ENCODE assay signal across 11 cellular contexts in genomic region chr2:131529864-131530445, GRCh38. TPM values are rescaled to one million over a fixed set of nuclear protein-coding genes. Genes with fewer than 3 reads are reported as not detected.
DNase-seq lines count a peak whose midpoint lies in the region; ATAC-seq and TF ChIP-seq lines count a peak whose summit lies in the region.
"Not testable (repeated sequence)": the region's sequence is repeated elsewhere in the genome, so short reads cannot be mapped to it uniquely, and the experiment has no call there.
"Had no signal": no experiment of that assay in that cellular context is flagged by ENCODE, and none has a peak within 500 bp of the region (broad histone marks: within the 10 kb centered on the region; RNA-seq: fewer than 3 reads in every experiment).

No MANE protein-coding gene starts in this region.

- H3K27me3 ChIP-seq in CD4-positive, alpha-beta T cell (ENCODE audit: control insufficient read depth, insufficient read depth, low read length); MM.1S (replicated peaks; ENCODE audit: insufficient read depth, low read length); sigmoid colon: not testable (repeated sequence)

- not testable (repeated sequence) for H3K27ac ChIP-seq in CD4-positive, alpha-beta T cell (ENCODE audit: low read depth, low read length); sigmoid colon
- peak overlapping the region; percentile 31; the same call in 1 of the 2 replicates for H3K27ac ChIP-seq in MM.1S (ENCODE audit: low read length)

- H3K9me2 ChIP-seq in MM.1S (replicated peaks; ENCODE audit: insufficient read depth, low read length), result not testable (repeated sequence)

- not testable (repeated sequence) for H3K9me3 Mint-ChIP-seq in CD4-positive, alpha-beta T cell; natural killer cell treated with Interleukin-12 subunit alpha and Interleukin-12 subunit beta and Interleukin-15 and Interleukin-18, amount 100 ng/mL, for 72 hours

- not testable (repeated sequence) for TF ChIP-seq POLR2A in sigmoid colon (IDR thresholded peaks at IDR 0.05)

- H3K4me3 ChIP-seq in MM.1S (ENCODE audit: low read length); sigmoid colon: not testable (repeated sequence)

- peaks cover 12% of the 10 kb centered on the region for H3K4me1 ChIP-seq in MM.1S (ENCODE audit: low read length)
- peaks cover 0 to 13% (median 4%) of the 10 kb centered on the region in 4 donors for H3K4me1 ChIP-seq in sigmoid colon

- H3K27ac Mint-ChIP-seq in CD4-positive, alpha-beta T cell; natural killer cell treated with Interleukin-12 subunit alpha and Interleukin-12 subunit beta and Interleukin-15 and Interleukin-18, amount 100 ng/mL, for 72 hours: not testable (repeated sequence)

- WGBS in sigmoid colon, 2 donors, result 91 to 98% methylated on average over 5 of the region's 5 CpGs

- H3K36me3 Mint-ChIP-seq in CD4-positive, alpha-beta T cell (ENCODE audit: low read depth); natural killer cell treated with Interleukin-12 subunit alpha and Interleukin-12 subunit beta and Interleukin-15 and Interleukin-18, amount 100 ng/mL, for 72 hours: not testable (repeated sequence)

- H3K27me3 Mint-ChIP-seq in CD4-positive, alpha-beta T cell; natural killer cell treated with Interleukin-12 subunit alpha and Interleukin-12 subunit beta and Interleukin-15 and Interleukin-18, amount 100 ng/mL, for 72 hours: not testable (repeated sequence)

- H3K4me1 Mint-ChIP-seq in CD4-positive, alpha-beta T cell (ENCODE audit: low read depth), result not testable (repeated sequence)
- peaks cover 14 to 16% of the 10 kb centered on the region in 2 donors for H3K4me1 Mint-ChIP-seq in natural killer cell treated with Interleukin-12 subunit alpha and Interleukin-12 subunit beta and Interleukin-15 and Interleukin-18, amount 100 ng/mL, for 72 hours (ENCODE audit: low read depth in 2 of 2)

- H3K4me3 Mint-ChIP-seq in CD4-positive, alpha-beta T cell, result peak overlapping the region; percentile 76
- peak overlapping the region; percentile 72 for H3K4me3 Mint-ChIP-seq in natural killer cell treated with Interleukin-12 subunit alpha and Interleukin-12 subunit beta and Interleukin-15 and Interleukin-18, amount 100 ng/mL, for 72 hours

- H4K20me1 ChIP-seq in MM.1S (ENCODE audit: insufficient read depth, low read length), result not testable (repeated sequence)

- not testable (repeated sequence) for H3F3A ChIP-seq in MM.1S (ENCODE audit: insufficient read depth, low read length)

- POLR2A ChIA-PET in CD4-positive, alpha-beta T cell (lab: Charles Lee), result not testable (repeated sequence)

- ATAC-seq in CD4-positive, alpha-beta T cell (ENCODE audit: poor library complexity); natural killer cell treated with Interleukin-12 subunit alpha and Interleukin-12 subunit beta and Interleukin-15 and Interleukin-18, amount 100 ng/mL, for 72 hours: not testable (repeated sequence)
- peak; percentile 1 for ATAC-seq in GM19395 (IDR thresholded peaks at IDR 0.05; ENCODE audit: unreplicated experiment)

- TF ChIP-seq CTCF in CD4-positive, alpha-beta T cell (IDR thresholded peaks at IDR 0.05); MM.1S (IDR thresholded peaks at IDR 0.05; ENCODE audit: low read length); sigmoid colon (IDR thresholded peaks at IDR 0.05): not testable (repeated sequence)

- peak overlapping the region; percentile 78; the same call in 1 of the 2 replicates for H3K4me2 ChIP-seq in MM.1S (ENCODE audit: low read depth, low read length)

- H3K9me3 ChIP-seq in CD4-positive, alpha-beta T cell (ENCODE audit: control insufficient read depth, low read length); MM.1S (replicated peaks; ENCODE audit: insufficient read depth, low read length); sigmoid colon: not testable (repeated sequence)

- not testable (repeated sequence) for H2AFZ ChIP-seq in MM.1S (ENCODE audit: low read length)

- intact Hi-C loops in CD4-positive, alpha-beta T cell (cut with DNase I, micrococcal nuclease), result loop anchor here in 1 of 2 experiments (2.0 to 10.0 kb wide), 2 partner anchors 37 to 115 kb away; partner anchors contain the start of gene MZT2A
- intact Hi-C loops in sigmoid colon (cut with DNase I), result not testable (repeated sequence)

- not testable (repeated sequence) for H3K9ac ChIP-seq in MM.1S (ENCODE audit: low read length)

- TF ChIP-seq EP300 in sigmoid colon (IDR thresholded peaks at IDR 0.05), result not testable (repeated sequence)

- H3K79me2 ChIP-seq in MM.1S (ENCODE audit: low read length), result not testable (repeated sequence)

- CTCF ChIA-PET in CD4-positive, alpha-beta T cell (lab: Charles Lee), result not testable (repeated sequence)

- H3K36me3 ChIP-seq in MM.1S (replicated peaks; ENCODE audit: insufficient read depth, low read length); sigmoid colon: not testable (repeated sequence)

- DNase-seq in CD4-positive, alpha-beta T cell; MM.1S; natural killer cell treated with Interleukin-12 subunit alpha and Interleukin-12 subunit beta and Interleukin-15 and Interleukin-18, amount 100 ng/mL, for 72 hours (ENCODE audit: low spot score): not testable (repeated sequence)
- peak; percentile 50 for DNase-seq in activated CD8-positive, alpha-beta memory T cell treated with anti-CD3 and anti-CD28 coated beads, Interleukin-2, amount 50 U/mL, for 48 hours
- DNase-seq in ecto neural progenitor cell (ENCODE audit: low spot score), result peak; percentile 28
- peak; percentile 47 for DNase-seq in sigmoid colon

RNA-seq across cellular contexts. Expression of gene CCDC74A, which starts 2.3 kb away (rescaled TPM):
- total RNA-seq in CD4-positive, alpha-beta T cell, result under 1 TPM; 0.50 to 0.60 TPM
- 1 to 10 TPM; 2.1 to 2.5 TPM for total RNA-seq in natural killer cell treated with Interleukin-12 subunit alpha and Interleukin-12 subunit beta and Interleukin-15 and Interleukin-18, amount 100 ng/mL, for 72 hours
- 10 to 100 TPM in 2 of 4 donors, 1 to 10 TPM in 2; 8.2 to 24.4 (median 14.9) TPM for total RNA-seq in sigmoid colon
- 1 to 10 TPM; 1.2 to 4.8 (median 3.0) TPM for polyA plus RNA-seq in sigmoid colon

RNA-seq across cellular contexts. Expression of gene MZT2A, which starts 37.8 kb away (rescaled TPM):
- 10 to 100 TPM; 55.3 to 58.7 TPM for total RNA-seq in CD4-positive, alpha-beta T cell
- 10 to 100 TPM; 60.5 to 96.1 TPM for total RNA-seq in natural killer cell treated with Interleukin-12 subunit alpha and Interleukin-12 subunit beta and Interleukin-15 and Interleukin-18, amount 100 ng/mL, for 72 hours
- total RNA-seq in sigmoid colon, result 10 to 100 TPM; 72.1 to 93.3 (median 83.2) TPM
- polyA plus RNA-seq in sigmoid colon, result 100 to 1,000 TPM in 1 of 3 donors, 10 to 100 TPM in 2; 69.7 to 166 (median 79.3) TPM

RNA-seq across cellular contexts. Expression of gene TUBA3D, which starts 54.0 kb away (rescaled TPM):
- total RNA-seq in CD4-positive, alpha-beta T cell, result not detected
- total RNA-seq in natural killer cell treated with Interleukin-12 subunit alpha and Interleukin-12 subunit beta and Interleukin-15 and Interleukin-18, amount 100 ng/mL, for 72 hours, result not detected
- not detected for total RNA-seq in sigmoid colon
- under 1 TPM in 2 of 3 donors, not detected in 1; 0.54 to 0.60 TPM for polyA plus RNA-seq in sigmoid colon
- total RNA-seq: CD4-positive, alpha-beta memory T cell; H9; IMR-90 had no signal
- polyA plus RNA-seq: A549; CD4-positive, alpha-beta memory T cell; IMR-90 had no signal
